ENCODE assay signal across 1 cellular context in the genomic region with DNA sequence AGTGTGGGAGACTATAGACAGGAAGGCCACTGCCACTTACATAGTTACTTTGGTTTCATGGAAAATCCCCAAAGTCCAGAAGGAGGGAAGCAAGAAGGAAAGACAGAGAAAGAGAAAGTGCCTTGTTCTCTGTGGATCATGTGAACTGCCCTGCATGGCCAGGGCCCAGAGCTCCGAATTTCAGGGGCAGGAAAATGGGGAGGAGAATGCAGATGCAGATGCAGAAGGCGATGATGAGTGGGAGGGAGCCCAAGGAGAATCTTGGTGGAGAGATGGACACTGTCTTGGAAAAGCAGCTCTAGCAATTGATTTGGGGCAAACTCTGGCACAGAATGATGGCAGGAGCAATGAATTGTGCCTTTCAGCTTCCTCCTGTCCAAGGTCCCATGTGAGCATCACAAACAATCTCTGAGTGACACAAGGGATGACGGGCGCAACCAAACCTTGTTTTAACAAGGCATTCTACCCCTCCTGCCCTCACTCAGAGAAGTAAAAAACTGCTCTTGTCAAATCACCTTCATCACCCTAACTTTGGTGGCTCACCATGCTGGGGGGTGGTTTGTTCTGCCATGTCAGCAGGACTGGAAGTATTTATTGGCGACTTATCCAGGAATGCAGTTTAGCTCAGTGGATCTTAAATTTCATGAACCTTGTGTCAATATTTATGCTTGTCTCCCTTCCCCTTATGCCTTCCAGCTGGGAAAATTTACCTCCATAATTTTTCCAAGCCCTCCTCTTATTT.
TF ChIP-seq lines count a peak whose summit lies in the region.

No MANE protein-coding gene starts in this region.

TF ChIP-seq in HEK293T, 16 proteins besides CTCF, POLR2A, EP300 and RAD21 (continued from another document):
- no peak for TF ChIP-seq NFRKB (IDR thresholded peaks at IDR 0.05)
- TF ChIP-seq FOXK2 (IDR thresholded peaks at IDR 0.05), result no peak
- TF ChIP-seq FOXM1 (IDR thresholded peaks at IDR 0.05; ENCODE audit: borderline replicate concordance), result no peak
- peak; percentile 99 for TF ChIP-seq CTBP1 (IDR thresholded peaks at IDR 0.05; ENCODE audit: borderline replicate concordance)
- 0 out of 2 replicates have a peak, but pooled peaks have one; percentile 7 for TF ChIP-seq ARNT (IDR thresholded peaks at IDR 0.05)
